Comparison of ENCODE assay signal across 1 cellular context in the genomic region with DNA sequence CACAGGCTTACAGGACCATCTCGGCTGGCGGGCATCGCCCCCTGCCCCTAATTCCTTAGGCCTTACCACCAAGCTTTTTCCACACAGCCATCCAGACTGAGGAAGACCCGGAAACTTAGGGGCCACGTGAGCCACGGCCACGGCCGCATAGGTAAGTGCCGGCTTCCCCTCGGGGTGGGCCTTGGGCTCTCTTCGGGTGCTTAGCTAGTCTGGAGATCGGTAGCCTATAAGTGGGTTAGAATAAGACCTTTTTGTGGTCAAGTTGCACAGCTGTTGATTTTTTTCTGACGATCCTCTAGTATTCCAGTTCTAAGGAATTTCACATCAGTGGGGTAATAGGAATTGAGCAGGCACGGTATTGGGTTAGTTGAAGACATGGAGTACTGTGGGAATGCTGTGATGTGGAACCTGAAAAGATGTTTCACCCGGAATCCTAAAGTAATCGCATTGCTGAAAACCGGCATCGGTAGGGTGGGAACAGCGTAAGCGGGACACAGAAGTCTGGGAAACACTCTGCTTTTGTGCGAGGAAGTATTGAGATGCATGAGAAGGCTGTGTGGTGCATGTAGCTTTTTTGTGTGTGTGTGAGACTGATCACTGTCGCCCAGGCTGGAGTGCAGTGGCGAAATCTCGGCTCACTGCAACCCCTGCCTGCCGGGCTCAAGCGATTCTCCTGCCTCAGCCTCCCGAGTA.
TF ChIP-seq lines count a peak whose summit lies in the region.

No MANE protein-coding gene starts in this region.

TF ChIP-seq in GM23338, 12 proteins besides CTCF, POLR2A, EP300 and RAD21 (continued from another document):
- TF ChIP-seq, protein P1, sequence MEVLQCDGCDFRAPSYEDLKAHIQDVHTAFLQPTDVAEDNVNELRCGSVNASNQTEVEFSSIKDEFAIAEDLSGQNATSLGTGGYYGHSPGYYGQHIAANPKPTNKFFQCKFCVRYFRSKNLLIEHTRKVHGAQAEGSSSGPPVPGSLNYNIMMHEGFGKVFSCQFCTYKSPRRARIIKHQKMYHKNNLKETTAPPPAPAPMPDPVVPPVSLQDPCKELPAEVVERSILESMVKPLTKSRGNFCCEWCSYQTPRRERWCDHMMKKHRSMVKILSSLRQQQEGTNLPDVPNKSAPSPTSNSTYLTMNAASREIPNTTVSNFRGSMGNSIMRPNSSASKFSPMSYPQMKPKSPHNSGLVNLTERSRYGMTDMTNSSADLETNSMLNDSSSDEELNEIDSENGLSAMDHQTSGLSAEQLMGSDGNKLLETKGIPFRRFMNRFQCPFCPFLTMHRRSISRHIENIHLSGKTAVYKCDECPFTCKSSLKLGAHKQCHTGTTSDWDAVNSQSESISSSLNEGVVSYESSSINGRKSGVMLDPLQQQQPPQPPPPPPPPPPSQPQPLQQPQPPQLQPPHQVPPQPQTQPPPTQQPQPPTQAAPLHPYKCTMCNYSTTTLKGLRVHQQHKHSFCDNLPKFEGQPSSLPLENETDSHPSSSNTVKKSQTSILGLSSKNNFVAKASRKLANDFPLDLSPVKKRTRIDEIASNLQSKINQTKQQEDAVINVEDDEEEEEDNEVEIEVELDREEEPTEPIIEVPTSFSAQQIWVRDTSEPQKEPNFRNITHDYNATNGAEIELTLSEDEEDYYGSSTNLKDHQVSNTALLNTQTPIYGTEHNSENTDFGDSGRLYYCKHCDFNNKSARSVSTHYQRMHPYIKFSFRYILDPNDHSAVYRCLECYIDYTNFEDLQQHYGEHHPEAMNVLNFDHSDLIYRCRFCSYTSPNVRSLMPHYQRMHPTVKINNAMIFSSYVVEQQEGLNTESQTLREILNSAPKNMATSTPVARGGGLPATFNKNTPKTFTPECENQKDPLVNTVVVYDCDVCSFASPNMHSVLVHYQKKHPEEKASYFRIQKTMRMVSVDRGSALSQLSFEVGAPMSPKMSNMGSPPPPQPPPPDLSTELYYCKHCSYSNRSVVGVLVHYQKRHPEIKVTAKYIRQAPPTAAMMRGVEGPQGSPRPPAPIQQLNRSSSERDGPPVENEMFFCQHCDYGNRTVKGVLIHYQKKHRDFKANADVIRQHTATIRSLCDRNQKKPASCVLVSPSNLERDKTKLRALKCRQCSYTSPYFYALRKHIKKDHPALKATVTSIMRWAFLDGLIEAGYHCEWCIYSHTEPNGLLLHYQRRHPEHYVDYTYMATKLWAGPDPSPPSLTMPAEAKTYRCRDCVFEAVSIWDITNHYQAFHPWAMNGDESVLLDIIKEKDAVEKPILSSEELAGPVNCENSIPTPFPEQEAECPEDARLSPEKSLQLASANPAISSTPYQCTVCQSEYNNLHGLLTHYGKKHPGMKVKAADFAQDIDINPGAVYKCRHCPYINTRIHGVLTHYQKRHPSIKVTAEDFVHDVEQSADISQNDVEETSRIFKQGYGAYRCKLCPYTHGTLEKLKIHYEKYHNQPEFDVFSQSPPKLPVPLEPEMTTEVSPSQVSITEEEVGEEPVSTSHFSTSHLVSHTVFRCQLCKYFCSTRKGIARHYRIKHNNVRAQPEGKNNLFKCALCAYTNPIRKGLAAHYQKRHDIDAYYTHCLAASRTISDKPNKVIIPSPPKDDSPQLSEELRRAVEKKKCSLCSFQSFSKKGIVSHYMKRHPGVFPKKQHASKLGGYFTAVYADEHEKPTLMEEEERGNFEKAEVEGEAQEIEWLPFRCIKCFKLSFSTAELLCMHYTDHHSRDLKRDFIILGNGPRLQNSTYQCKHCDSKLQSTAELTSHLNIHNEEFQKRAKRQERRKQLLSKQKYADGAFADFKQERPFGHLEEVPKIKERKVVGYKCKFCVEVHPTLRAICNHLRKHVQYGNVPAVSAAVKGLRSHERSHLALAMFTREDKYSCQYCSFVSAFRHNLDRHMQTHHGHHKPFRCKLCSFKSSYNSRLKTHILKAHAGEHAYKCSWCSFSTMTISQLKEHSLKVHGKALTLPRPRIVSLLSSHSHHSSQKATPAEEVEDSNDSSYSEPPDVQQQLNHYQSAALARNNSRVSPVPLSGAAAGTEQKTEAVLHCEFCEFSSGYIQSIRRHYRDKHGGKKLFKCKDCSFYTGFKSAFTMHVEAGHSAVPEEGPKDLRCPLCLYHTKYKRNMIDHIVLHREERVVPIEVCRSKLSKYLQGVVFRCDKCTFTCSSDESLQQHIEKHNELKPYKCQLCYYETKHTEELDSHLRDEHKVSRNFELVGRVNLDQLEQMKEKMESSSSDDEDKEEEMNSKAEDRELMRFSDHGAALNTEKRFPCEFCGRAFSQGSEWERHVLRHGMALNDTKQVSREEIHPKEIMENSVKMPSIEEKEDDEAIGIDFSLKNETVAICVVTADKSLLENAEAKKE (CRISPR knock-in tag; IDR thresholded peaks at IDR 0.05) = no peak
- TF ChIP-seq ZNF114 (CRISPR knock-in tag; IDR thresholded peaks at IDR 0.05) (no peak), POLR2AphosphoS5 (IDR thresholded peaks at IDR 0.05; ENCODE audit: low read depth) (no peak), CREB1 (CRISPR knock-in tag; IDR thresholded peaks at IDR 0.05; ENCODE audit: low read depth) (no peak), NANOG (IDR thresholded peaks at IDR 0.05; ENCODE audit: borderline replicate concordance) (no peak)
- TF ChIP-seq, protein P2, sequence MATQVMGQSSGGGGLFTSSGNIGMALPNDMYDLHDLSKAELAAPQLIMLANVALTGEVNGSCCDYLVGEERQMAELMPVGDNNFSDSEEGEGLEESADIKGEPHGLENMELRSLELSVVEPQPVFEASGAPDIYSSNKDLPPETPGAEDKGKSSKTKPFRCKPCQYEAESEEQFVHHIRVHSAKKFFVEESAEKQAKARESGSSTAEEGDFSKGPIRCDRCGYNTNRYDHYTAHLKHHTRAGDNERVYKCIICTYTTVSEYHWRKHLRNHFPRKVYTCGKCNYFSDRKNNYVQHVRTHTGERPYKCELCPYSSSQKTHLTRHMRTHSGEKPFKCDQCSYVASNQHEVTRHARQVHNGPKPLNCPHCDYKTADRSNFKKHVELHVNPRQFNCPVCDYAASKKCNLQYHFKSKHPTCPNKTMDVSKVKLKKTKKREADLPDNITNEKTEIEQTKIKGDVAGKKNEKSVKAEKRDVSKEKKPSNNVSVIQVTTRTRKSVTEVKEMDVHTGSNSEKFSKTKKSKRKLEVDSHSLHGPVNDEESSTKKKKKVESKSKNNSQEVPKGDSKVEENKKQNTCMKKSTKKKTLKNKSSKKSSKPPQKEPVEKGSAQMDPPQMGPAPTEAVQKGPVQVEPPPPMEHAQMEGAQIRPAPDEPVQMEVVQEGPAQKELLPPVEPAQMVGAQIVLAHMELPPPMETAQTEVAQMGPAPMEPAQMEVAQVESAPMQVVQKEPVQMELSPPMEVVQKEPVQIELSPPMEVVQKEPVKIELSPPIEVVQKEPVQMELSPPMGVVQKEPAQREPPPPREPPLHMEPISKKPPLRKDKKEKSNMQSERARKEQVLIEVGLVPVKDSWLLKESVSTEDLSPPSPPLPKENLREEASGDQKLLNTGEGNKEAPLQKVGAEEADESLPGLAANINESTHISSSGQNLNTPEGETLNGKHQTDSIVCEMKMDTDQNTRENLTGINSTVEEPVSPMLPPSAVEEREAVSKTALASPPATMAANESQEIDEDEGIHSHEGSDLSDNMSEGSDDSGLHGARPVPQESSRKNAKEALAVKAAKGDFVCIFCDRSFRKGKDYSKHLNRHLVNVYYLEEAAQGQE (IDR thresholded peaks at IDR 0.05; ENCODE audit: unreplicated experiment) = no peak
